37 cellular contexts compared by ENCODE assay signal in genomic region chr11:66451663-66452062, GRCh38. TPM values are rescaled to one million over a fixed set of nuclear protein-coding genes. Genes with fewer than 3 reads are reported as not detected.
"Had no signal": no experiment of that assay in that cellular context is flagged by ENCODE, and none has a peak within 500 bp of the region (broad histone marks: within the 10 kb centered on the region; RNA-seq: fewer than 3 reads in every experiment).

No MANE protein-coding gene starts in this region.

- H3K4me1 ChIP-seq: adrenal gland, body of pancreas, breast epithelium had no signal

- DNase-seq: activated B cell treated with CpG ODN at 0.5 μM for 24 hours; activated CD4-positive, alpha-beta memory T cell treated with anti-CD3 and anti-CD28 coated beads for 36 hours; activated CD4-positive, alpha-beta T cell treated with anti-CD3 and anti-CD28 coated beads for 4 hours; activated CD4-positive, alpha-beta T cell treated with anti-CD3 and anti-CD28 coated beads, Interleukin-2, amount 10 ng/mL, durations not matched to agents 24 days and 14 days; activated CD4-positive, alpha-beta T cell treated with anti-CD3 and anti-CD28 coated beads, Interleukin-2, amount 50 U/mL, for 1 hour; activated CD4-positive, alpha-beta T cell treated with anti-CD3 and anti-CD28 coated beads, Interleukin-2, amount 50 U/mL, for 4 hours; activated CD4-positive, CD25-positive, alpha-beta regulatory T cell treated with anti-CD3 and anti-CD28 coated beads, Interleukin-2, amount 50 U/mL, for 72 hours; activated CD8-positive, alpha-beta memory T cell treated with anti-CD3 and anti-CD28 coated beads, Interleukin-2, amount 50 U/mL, for 4 hours; activated CD8-positive, alpha-beta T cell treated with anti-CD3 and anti-CD28 coated beads for 36 hours; activated effector memory CD4-positive, alpha-beta T cell treated with anti-CD3 and anti-CD28 coated beads, Interleukin-2, amount 50 U/mL, for 16 hours; activated gamma-delta T cell treated with Interleukin-2 at 50 U/mL for 16 hours; activated naive CD4-positive, alpha-beta T cell; activated naive CD4-positive, alpha-beta T cell treated with anti-CD3 and anti-CD28 coated beads for 36 hours; activated naive CD4-positive, alpha-beta T cell treated with anti-CD3 and anti-CD28 coated beads, Interleukin-2, amount 50 U/mL, for 16 hours; activated naive CD8-positive, alpha-beta T cell treated with anti-CD3 and anti-CD28 coated beads for 36 hours; activated T-cell treated with anti-CD3 and anti-CD28 coated beads for 4 hours; activated T-cell treated with anti-CD3 and anti-CD28 coated beads, Interleukin-2, amount 50 U/mL, for 1 hour; activated T-cell treated with anti-CD3 and anti-CD28 coated beads, Interleukin-2, amount 50 U/mL, for 4 hours; activated T-cell treated with anti-CD3 and anti-CD28 coated beads, Interleukin-2, amount 50 U/mL, for 72 hours; adrenal gland; amniotic stem cell; aorta; body of pancreas; brain microvascular endothelial cell; central memory CD4-positive, alpha-beta T cell; T-helper 17 cell; T1000 had no signal

- H3K9me3 Mint-ChIP-seq: activated B cell treated with CpG ODN at 0.5 μM for 24 hours; activated CD4-positive, alpha-beta memory T cell treated with anti-CD3 and anti-CD28 coated beads for 36 hours; activated CD4-positive, alpha-beta T cell treated with anti-CD3 and anti-CD28 coated beads, Interleukin-2, amount 10 ng/mL, durations not matched to agents 24 days and 14 days; activated CD8-positive, alpha-beta T cell treated with anti-CD3 and anti-CD28 coated beads for 36 hours; activated naive CD4-positive, alpha-beta T cell treated with anti-CD3 and anti-CD28 coated beads for 36 hours; activated naive CD4-positive, alpha-beta T cell treated with anti-CD3 and anti-CD28 coated beads, Interleukin-2, amount 50 U/mL, for 72 hours; activated T-cell treated with anti-CD3 and anti-CD28 coated beads, Interleukin-2, amount 50 U/mL, for 4 hours; activated T-cell treated with anti-CD3 and anti-CD28 coated beads, Interleukin-2, amount 50 U/mL, for 72 hours; activated T-helper 1 cell treated with anti-CD3 and anti-CD28 coated beads, Interleukin-12 subunit alpha, Interleukin-12 subunit beta, Interleukin-2, Interleukin-4 antibody, amounts not matched to agents 30 ng/mL and 10 ng/mL and 1 ng/mL, durations not matched to agents 14 hours and 24 hours and 36 hours; activated T-helper 17 cell treated with anti-CD3 and anti-CD28 coated beads, Interleukin-2, amount 50 U/mL, for 72 hours had no signal

- H3K27me3 Mint-ChIP-seq: activated CD4-positive, alpha-beta T cell treated with anti-CD3 and anti-CD28 coated beads, Interleukin-2, amount 10 ng/mL, durations not matched to agents 24 days and 14 days; activated T-helper 17 cell treated with anti-CD3 and anti-CD28 coated beads, Interleukin-2, amount 50 U/mL, for 72 hours had no signal

- H3K27me3 ChIP-seq: adrenal gland, body of pancreas, breast epithelium had no signal

- H3K9me3 ChIP-seq: adrenal gland, breast epithelium had no signal

- H3K27ac Mint-ChIP-seq: activated B cell treated with CpG ODN at 0.5 μM for 24 hours; activated CD4-positive, alpha-beta memory T cell treated with anti-CD3 and anti-CD28 coated beads for 36 hours; activated CD4-positive, alpha-beta T cell treated with anti-CD3 and anti-CD28 coated beads, Interleukin-2, amount 10 ng/mL, durations not matched to agents 24 days and 14 days; activated CD8-positive, alpha-beta T cell treated with anti-CD3 and anti-CD28 coated beads for 36 hours; activated naive CD4-positive, alpha-beta T cell treated with anti-CD3 and anti-CD28 coated beads for 36 hours; activated naive CD4-positive, alpha-beta T cell treated with anti-CD3 and anti-CD28 coated beads, Interleukin-2, amount 50 U/mL, for 72 hours; activated naive CD8-positive, alpha-beta T cell treated with anti-CD3 and anti-CD28 coated beads for 36 hours; activated T-cell treated with anti-CD3 and anti-CD28 coated beads, Interleukin-2, amount 50 U/mL, for 72 hours; activated T-helper 1 cell treated with anti-CD3 and anti-CD28 coated beads, Interleukin-12 subunit alpha, Interleukin-12 subunit beta, Interleukin-2, Interleukin-4 antibody, amounts not matched to agents 30 ng/mL and 10 ng/mL and 1 ng/mL, durations not matched to agents 14 hours and 24 hours and 36 hours; activated T-helper 17 cell treated with anti-CD3 and anti-CD28 coated beads, Interleukin-2, amount 50 U/mL, for 72 hours; T-helper 17 cell had no signal

- H3K4me3 ChIP-seq: adrenal gland, body of pancreas, breast epithelium had no signal

- H3K27ac ChIP-seq: adrenal gland, body of pancreas, brain microvascular endothelial cell, breast epithelium, VCaP had no signal

- FAIRE-seq: astrocyte, colon, TTC549 had no signal

- H3K4me3 Mint-ChIP-seq: activated B cell treated with CpG ODN at 0.5 μM for 24 hours; activated CD4-positive, alpha-beta memory T cell treated with anti-CD3 and anti-CD28 coated beads for 36 hours; activated CD4-positive, alpha-beta T cell treated with anti-CD3 and anti-CD28 coated beads, Interleukin-2, amount 10 ng/mL, durations not matched to agents 24 days and 14 days; activated CD8-positive, alpha-beta T cell treated with anti-CD3 and anti-CD28 coated beads for 36 hours; activated naive CD4-positive, alpha-beta T cell treated with anti-CD3 and anti-CD28 coated beads for 36 hours; activated naive CD8-positive, alpha-beta T cell treated with anti-CD3 and anti-CD28 coated beads for 36 hours; activated T-cell treated with anti-CD3 and anti-CD28 coated beads, Interleukin-2, amount 50 U/mL, for 4 hours; activated T-cell treated with anti-CD3 and anti-CD28 coated beads, Interleukin-2, amount 50 U/mL, for 72 hours; activated T-helper 1 cell treated with anti-CD3 and anti-CD28 coated beads, Interleukin-12 subunit alpha, Interleukin-12 subunit beta, Interleukin-2, Interleukin-4 antibody, amounts not matched to agents 30 ng/mL and 10 ng/mL and 1 ng/mL, durations not matched to agents 14 hours and 24 hours and 36 hours; activated T-helper 17 cell treated with anti-CD3 and anti-CD28 coated beads, Interleukin-2, amount 50 U/mL, for 72 hours; T-helper 17 cell had no signal

- ATAC-seq: activated CD8-positive, alpha-beta T cell treated with anti-CD3 and anti-CD28 coated beads for 36 hours; activated naive CD4-positive, alpha-beta T cell treated with anti-CD3 and anti-CD28 coated beads, Interleukin-2, amount 50 U/mL, for 72 hours; activated T-cell treated with anti-CD3 and anti-CD28 coated beads, Interleukin-2, amount 50 U/mL, for 4 hours; activated T-cell treated with anti-CD3 and anti-CD28 coated beads, Interleukin-2, amount 50 U/mL, for 72 hours; activated T-helper 17 cell treated with anti-CD3 and anti-CD28 coated beads, Interleukin-2, amount 50 U/mL, for 72 hours; body of pancreas; T-helper 17 cell had no signal

- H3K36me3 Mint-ChIP-seq: activated CD4-positive, alpha-beta memory T cell treated with anti-CD3 and anti-CD28 coated beads for 36 hours; activated naive CD4-positive, alpha-beta T cell treated with anti-CD3 and anti-CD28 coated beads, Interleukin-2, amount 50 U/mL, for 72 hours; activated naive CD8-positive, alpha-beta T cell treated with anti-CD3 and anti-CD28 coated beads for 36 hours had no signal

- H3K36me3 ChIP-seq: adrenal gland, brain microvascular endothelial cell, breast epithelium had no signal

RNA-seq across cellular contexts. Expression of gene NPAS4, which starts 30.8 kb away (rescaled TPM):
- total RNA-seq: activated B cell treated with CpG ODN at 0.5 μM for 24 hours; activated CD4-positive, alpha-beta memory T cell treated with anti-CD3 and anti-CD28 coated beads for 36 hours; activated CD4-positive, alpha-beta T cell treated with anti-CD3 and anti-CD28 coated beads, Interleukin-2, amount 10 ng/mL, durations not matched to agents 24 days and 14 days; activated CD8-positive, alpha-beta memory T cell treated with anti-CD3 and anti-CD28 coated beads for 36 hours; activated naive CD4-positive, alpha-beta T cell treated with anti-CD3 and anti-CD28 coated beads for 36 hours; activated T-cell treated with anti-CD3 and anti-CD28 coated beads, Interleukin-2, amount 50 U/mL, for 4 hours; activated T-cell treated with anti-CD3 and anti-CD28 coated beads, Interleukin-2, amount 50 U/mL, for 72 hours; activated T-helper 1 cell treated with anti-CD3 and anti-CD28 coated beads, Interleukin-12 subunit alpha, Interleukin-12 subunit beta, Interleukin-2, Interleukin-4 antibody, amounts not matched to agents 30 ng/mL and 10 ng/mL and 1 ng/mL, durations not matched to agents 14 hours and 24 hours and 36 hours; body of pancreas; breast epithelium; cardiac septum; T-helper 17 cell had no signal
